In the genomic region with DNA sequence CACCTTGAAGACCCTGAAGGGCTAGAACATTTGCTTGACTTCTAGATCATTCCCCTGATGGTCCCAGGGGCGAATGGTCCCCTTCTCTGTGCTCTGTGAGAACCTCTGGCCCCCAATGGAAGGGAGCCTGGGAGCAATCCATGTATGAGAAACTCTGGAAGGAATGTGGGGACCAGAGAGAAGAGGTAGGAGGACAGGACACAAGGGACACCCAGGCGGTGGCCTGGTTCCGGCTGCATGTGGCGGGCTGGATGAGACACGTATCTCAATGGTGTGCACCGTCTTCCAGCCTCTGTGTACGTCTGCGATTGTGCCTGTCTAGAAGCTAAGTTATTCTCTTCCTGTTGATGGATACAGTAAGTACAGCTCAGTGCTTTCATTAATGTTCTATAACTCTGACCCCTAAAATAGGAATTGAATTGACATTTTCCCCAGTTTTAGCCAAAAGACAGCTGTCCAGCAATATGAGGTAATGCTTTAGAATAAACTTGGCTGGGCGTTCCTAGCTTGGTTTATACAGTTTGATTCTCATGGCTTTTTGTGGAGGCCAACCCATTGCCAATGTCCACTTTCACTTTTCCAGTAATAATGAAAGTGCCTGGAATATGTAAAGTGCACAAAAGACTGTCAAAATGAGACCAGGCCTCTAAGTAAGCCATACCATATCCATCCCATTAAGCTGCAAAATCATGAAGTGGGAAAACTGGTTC, we compare ENCODE assay signal across 20 cellular contexts.
"Had no signal": no experiment of that assay in that cellular context is flagged by ENCODE, and none has a peak within 500 bp of the region (broad histone marks: within the 10 kb centered on the region; RNA-seq: fewer than 3 reads in every experiment).

No MANE protein-coding gene starts in this region.

- H3K4me1 ChIP-seq: colonic mucosa had no signal

- H2AFZ ChIP-seq: hepatocyte had no signal

- H3K4me3 ChIP-seq: colonic mucosa, esophagus squamous epithelium, gastroesophageal sphincter, heart left ventricle, hepatocyte, left lung, lower lobe of right lung had no signal

- H3K79me2 ChIP-seq: hepatocyte had no signal

- H3K27me3 ChIP-seq: colonic mucosa, esophagus squamous epithelium, foreskin keratinocyte, gastroesophageal sphincter, heart left ventricle, hepatocyte, left lung had no signal

- H3K27ac ChIP-seq: colonic mucosa, epithelial cell of prostate, esophagus squamous epithelium, foreskin keratinocyte, gastroesophageal sphincter, heart left ventricle, hepatocyte, left lung, lower lobe of right lung had no signal

- H3K4me2 ChIP-seq: hepatocyte had no signal

- DNase-seq: colonic mucosa; cortex of kidney; effector CD8-positive, alpha-beta T cell; effector memory CD8-positive, alpha-beta T cell; endodermal cell; erythroblast; esophagus squamous epithelium; foreskin keratinocyte; heart left ventricle; hypothalamus; immature natural killer cell; left cardiac atrium; left lung; left ventricle myocardium superior; lower lobe of right lung; midbrain; naive thymus-derived CD4-positive, alpha-beta T cell had no signal

- H3K9me3 ChIP-seq: colonic mucosa, esophagus squamous epithelium, gastroesophageal sphincter, heart left ventricle, left lung, lower lobe of right lung had no signal

- H3K36me3 ChIP-seq: colonic mucosa, esophagus squamous epithelium, heart left ventricle, left lung, lower lobe of right lung had no signal
